Comparison of ENCODE assay signal across 8 cellular contexts in genomic region chr12:57546438-57547365, GRCh38. TPM values are rescaled to one million over a fixed set of nuclear protein-coding genes. Genes with fewer than 3 reads are reported as not detected.
DNase-seq lines count a peak whose midpoint lies in the region; ATAC-seq and TF ChIP-seq lines count a peak whose summit lies in the region.

DCTN2 (minus strand) TSS chr12:57547192; CDS start chr12:57547063, 129 bp downstream.

- POLR2A ChIA-PET in OCI-LY7 (lab: Charles Lee) = interaction anchor here (0.5 to 1.4 kb wide), 9 partner anchors 9 to 819 kb away, joined by 3 to 7 read pairs (median 4); partner anchors contain the start of gene DDIT3

- no peaks in the 10 kb centered on the region for H3K9me2 ChIP-seq in OCI-LY7 (ENCODE audit: insufficient read depth, low read length)

- peak; percentile 88 for DNase-seq in DMS 273 treated with DMSO at 0.1 percent for 48 hours (lab: John Stamatoyannopoulos, UW)
- DNase-seq in HuH-7.5 (ENCODE audit: low spot score) = peak; percentile 98
- DNase-seq in OCI-LY7 (ENCODE audit: low spot score) = peak; percentile 97
- DNase-seq in activated T-cell treated with anti-CD3 and anti-CD28 coated beads for 1 hour (ENCODE audit: low read depth) = peak; percentile 79
- peak; percentile 100 for DNase-seq in epidermal melanocyte (ENCODE audit: insufficient read length, low spot score)
- DNase-seq in stimulated activated CD8-positive, alpha-beta memory T cell treated with anti-CD3 and anti-CD28 coated beads, Interleukin-4, amount 100 ng/mL, for 1 hour (ENCODE audit: low read depth in 2 of 2, low spot score in 1 of 2) = peak; percentile 53 to 74

- H3K9me3 ChIP-seq in OCI-LY7 (ENCODE audit: low read length) (no peaks in the 10 kb centered on the region), mononuclear cell (ENCODE audit: low read depth, low read length) (no peaks in the 10 kb centered on the region)

- peak within 1 kb of the TSS; percentile 90 for H2AFZ ChIP-seq in OCI-LY7 (ENCODE audit: low read length)

- no peaks in the 10 kb centered on the region for H4K20me1 ChIP-seq in OCI-LY7 (ENCODE audit: insufficient read depth, low read length)

- H3K79me2 ChIP-seq in OCI-LY7 (ENCODE audit: insufficient read depth, low read depth, low read length) = peaks cover 16% of the 10 kb centered on the region; the same call in 1 of the 2 replicates

- peaks cover 22% of the 10 kb centered on the region for H3K27me3 ChIP-seq in mononuclear cell (ENCODE audit: insufficient read depth, low read length)

- peak; percentile 40 for TF ChIP-seq CTCF in OCI-LY7 (conservative IDR thresholded peaks at IDR 0.05; ENCODE audit: low read length)

- H3K27ac ChIP-seq in OCI-LY7 (ENCODE audit: low read depth, low read length, poor library complexity, severe bottlenecking) = peak within 1 kb of the TSS; percentile 11

- intact Hi-C loops in OCI-LY7 (cut with micrococcal nuclease; ENCODE audit: unreplicated experiment) = loop anchor here (2.0 kb wide), 1 partner anchor 24 kb away; the partner anchor contains the start of gene MBD6

- ATAC-seq in GM21526 (IDR thresholded peaks at IDR 0.05; ENCODE audit: low FRiP score, unreplicated experiment) = peak; percentile 96

- peak within 1 kb of the TSS; percentile 71 for H3K4me2 ChIP-seq in OCI-LY7 (ENCODE audit: low read length)

- CTCF ChIA-PET in OCI-LY7 (lab: Charles Lee; ENCODE audit: unreplicated experiment) = interaction anchor here (0.5 to 0.6 kb wide), 2 partner anchors 92 to 196 kb away, joined by 3 to 4 read pairs; partner anchors contain the start of gene INHBE

- peaks cover 23% of the 10 kb centered on the region for H3K4me1 ChIP-seq in OCI-LY7 (ENCODE audit: insufficient read depth, low read length, poor library complexity, severe bottlenecking)
- H3K4me1 ChIP-seq in mononuclear cell (ENCODE audit: insufficient read depth, low read length) = peaks cover 21% of the 10 kb centered on the region

- H3K4me3 ChIP-seq in OCI-LY7 (ENCODE audit: low read depth, low read length, poor library complexity, severe bottlenecking) = peak within 1 kb of the TSS; percentile 86
- peak within 1 kb of the TSS; percentile 79 for H3K4me3 ChIP-seq in mononuclear cell (ENCODE audit: low read length)

- no peaks in the 10 kb centered on the region for H3K36me3 ChIP-seq in OCI-LY7 (ENCODE audit: insufficient read depth, low read length)

- BruUV-seq in OCI-LY7 (replicated peaks; lab: Mats Ljungman, UMichigan) = no TSS peak

RNA-seq across cellular contexts. Expression of gene DCTN2, which starts in this region (rescaled TPM):
- total RNA-seq in OCI-LY7 (2014; rRNA removed; shearing (Covaris generic)) = 61.8 and 68.4 TPM in 2 replicates
- 97.2 and 98.9 TPM in 2 replicates for total RNA-seq in OCI-LY7 (2022)
- 52.2 TPM for total RNA-seq in mononuclear cell

Comparison
In these comparisons a context has a peak if more than half of its experiments do, and no peak if none do; other contexts are left out.
1. Peak in every context shown above with its lines: DNase-seq, ATAC-seq, H3K4me3 ChIP-seq and H3K27ac ChIP-seq.